ENCODE assay signal across 8 cellular contexts in the genomic region with DNA sequence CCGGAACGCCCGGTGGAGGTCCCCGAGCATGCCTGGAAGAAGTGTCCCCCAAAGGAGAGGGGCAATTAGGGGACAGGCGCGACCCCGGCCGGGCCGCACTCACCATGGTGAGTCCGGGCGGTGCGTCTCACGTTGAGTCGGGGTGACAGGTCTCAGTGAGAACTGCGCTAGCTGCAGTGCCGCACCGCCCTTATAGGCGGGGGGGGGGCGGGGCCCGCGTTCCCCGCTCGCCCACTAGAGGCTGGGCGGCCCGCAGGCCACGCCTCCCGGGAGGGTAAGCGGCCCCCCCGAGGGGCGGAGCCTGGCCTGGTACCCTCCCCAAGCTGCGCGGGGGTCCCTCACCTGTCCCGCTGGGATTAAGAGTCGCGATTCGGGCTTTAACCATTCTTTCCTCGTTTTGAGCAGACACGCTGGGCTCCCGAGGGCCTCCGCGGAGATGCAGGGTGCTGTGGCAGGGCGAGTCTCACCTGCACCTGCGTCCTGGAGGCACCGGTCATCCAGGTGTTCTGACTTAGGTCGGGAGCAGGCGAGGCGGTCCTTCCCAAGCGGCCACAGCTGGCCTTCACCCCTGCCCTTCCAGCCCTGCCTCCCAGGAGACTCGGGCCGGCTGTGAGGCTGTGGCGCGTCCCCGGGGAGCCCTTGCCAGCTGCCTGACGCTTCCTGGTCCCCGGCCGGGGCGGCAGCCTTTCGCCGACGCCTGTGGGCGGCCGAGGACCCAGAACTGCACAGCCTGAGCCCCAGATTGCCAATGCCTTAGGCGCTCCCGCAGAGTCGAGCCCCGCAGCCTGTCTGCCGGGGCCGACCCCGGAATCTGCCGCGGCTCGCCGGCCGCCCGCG. TPM values are rescaled to one million over a fixed set of nuclear protein-coding genes. Genes with fewer than 3 reads are reported as not detected.
DNase-seq lines count a peak whose midpoint lies in the region; TF ChIP-seq lines count a peak whose summit lies in the region.

TSS of gene TUBA4A (minus strand) at position 166 of the 837 bp plus-strand sequence. CDS start at position 106, 60 bp downstream.

- H3K9ac ChIP-seq in ES-I3 (ENCODE audit: low read depth, low read length), result peak within 1 kb of the TSS; percentile 56; the same call in 1 of the 2 replicates

- H3K9me3 Mint-ChIP-seq in activated naive CD4-positive, alpha-beta T cell treated with anti-CD3 and anti-CD28 coated beads, Interleukin-2, amount 50 U/mL, for 24 hours, result no peaks in the 10 kb centered on the region

- H3K4me1 Mint-ChIP-seq in activated naive CD4-positive, alpha-beta T cell treated with anti-CD3 and anti-CD28 coated beads, Interleukin-2, amount 50 U/mL, for 24 hours, result peaks cover 47% of the 10 kb centered on the region

- H3K36me3 ChIP-seq in ES-I3 (ENCODE audit: insufficient read depth, low read length) (no peaks in the 10 kb centered on the region), MG63 (no peaks in the 10 kb centered on the region; the same call in 1 of the 2 replicates), ovary (no peaks in the 10 kb centered on the region), thymus (ENCODE audit: control insufficient read depth, insufficient read depth) (peaks cover 17% of the 10 kb centered on the region)

- 0 to 1% (median 1%) methylated on average over 55 to 76 of the region's 76 CpGs for whole genome bisulfite sequencing in ovary, 3 donors
- WGBS in thymus, result under 1% methylated on average over 76 of the region's 76 CpGs

- H3K27me3 ChIP-seq in MG63, result peaks cover 6% of the 10 kb centered on the region; the same call in 1 of the 2 replicates
- no peaks in the 10 kb centered on the region for H3K27me3 ChIP-seq in ovary
- peaks cover 40% of the 10 kb centered on the region for H3K27me3 ChIP-seq in thymus (ENCODE audit: control insufficient read depth, insufficient read depth)

- peak within 1 kb of the TSS; percentile 97 for H3K27ac Mint-ChIP-seq in activated naive CD4-positive, alpha-beta T cell treated with anti-CD3 and anti-CD28 coated beads, Interleukin-2, amount 50 U/mL, for 24 hours

- DNase-seq in H4 (ENCODE audit: low spot score) (peak; percentile 34), MG63 (peak; percentile 66), SKM-1 treated with dmso at 0.1 percent for 144 hours (lab: John Stamatoyannopoulos, UW; ENCODE audit: unreplicated experiment) (peak; percentile 64), head of caudate nucleus (peak; percentile 70 to 94 (median 87)), ovary (peak; percentile 76 to 89 (median 82))

- H3K4me3 ChIP-seq in MG63 (peak within 1 kb of the TSS; percentile 41), ovary (peak within 1 kb of the TSS; percentile 57), thymus (ENCODE audit: low read length) (peak within 1 kb of the TSS; percentile 74)

- TF ChIP-seq POLR2A in ovary (IDR thresholded peaks at IDR 0.05), result peak; percentile 89

- H3K9me3 ChIP-seq in ES-I3 (ENCODE audit: control insufficient read depth, insufficient read depth, low read length), result no peaks in the 10 kb centered on the region
- no peaks in the 10 kb centered on the region for H3K9me3 ChIP-seq in MG63
- H3K9me3 ChIP-seq in ovary, result no peaks in the 10 kb centered on the region
- H3K9me3 ChIP-seq in thymus (ENCODE audit: control insufficient read depth), result no peaks in the 10 kb centered on the region

- intact Hi-C loops in head of caudate nucleus (cut with DNase I), result no loop called here
- intact Hi-C loops in ovary (cut with DNase I), result no loop called here

- H3K36me3 Mint-ChIP-seq in activated naive CD4-positive, alpha-beta T cell treated with anti-CD3 and anti-CD28 coated beads, Interleukin-2, amount 50 U/mL, for 24 hours, result peaks cover 16% of the 10 kb centered on the region

- H3K27ac ChIP-seq in ovary, result peak within 1 kb of the TSS; percentile 24 to 46
- peak within 1 kb of the TSS; percentile 86 for H3K27ac ChIP-seq in thymus (ENCODE audit: low read depth)

- H3K27me3 Mint-ChIP-seq in activated naive CD4-positive, alpha-beta T cell treated with anti-CD3 and anti-CD28 coated beads, Interleukin-2, amount 50 U/mL, for 24 hours, result no peaks in the 10 kb centered on the region

- no peak for TF ChIP-seq EP300 in ovary (IDR thresholded peaks at IDR 0.05)

- H3K4me1 ChIP-seq in ES-I3 (ENCODE audit: insufficient read depth, low read length), result peaks cover 19% of the 10 kb centered on the region
- H3K4me1 ChIP-seq in ovary (ENCODE audit: insufficient read depth), result peaks cover 23% of the 10 kb centered on the region
- peaks cover 16% of the 10 kb centered on the region for H3K4me1 ChIP-seq in thymus (ENCODE audit: control insufficient read depth, insufficient read depth, low read length)

- TF ChIP-seq CTCF in ovary (IDR thresholded peaks at IDR 0.05), result peak in 2 of 3 donors; percentile 31

- peak within 1 kb of the TSS; percentile 87 for H3K4me3 Mint-ChIP-seq in activated naive CD4-positive, alpha-beta T cell treated with anti-CD3 and anti-CD28 coated beads, Interleukin-2, amount 50 U/mL, for 24 hours

RNA-seq across cellular contexts. Expression of gene TUBA4A, which starts in this region (rescaled TPM):
- total RNA-seq in H4 (2014; rRNA removed; shearing (Covaris generic)), result 6.2 and 9.3 TPM in 2 replicates
- total RNA-seq in MG63 (2014; rRNA removed; shearing (Covaris generic); ENCODE audit: low replicate concordance), result 3.1 and 7.7 TPM in 2 replicates
- total RNA-seq in ovary, result 10 to 100 TPM in 6 of 7 donors, 1 to 10 TPM in 1; 8.4 to 53.6 (median 16.5) TPM
- polyA plus RNA-seq in ovary (10 to 100 TPM in 1 of 2 donors, 1 to 10 TPM in 1; 7.9 to 42.2 TPM), thymus (102 TPM)

Comparison
In these comparisons a context has a peak if more than half of its experiments do, and no peak if none do; other contexts are left out.
1. Peak in every context shown above with its lines: DNase-seq, H3K4me3 ChIP-seq and H3K27ac ChIP-seq.
2. DNase-seq: peak in every context shown above with its lines; median percentile 87 in head of caudate nucleus; 82 in ovary; 66 in MG63; 64 in SKM-1 treated with dmso at 0.1 percent for 144 hours; 34 in H4.